Comparison of ENCODE assay signal across 13 cellular contexts in genomic region chr4:175833574-175834350, GRCh38. TPM values are rescaled to one million over a fixed set of nuclear protein-coding genes. Genes with fewer than 3 reads are reported as not detected.
DNase-seq lines count a peak whose midpoint lies in the region; ATAC-seq and TF ChIP-seq lines count a peak whose summit lies in the region.
"Had no signal": no experiment of that assay in that cellular context is flagged by ENCODE, and none has a peak within 500 bp of the region (broad histone marks: within the 10 kb centered on the region; RNA-seq: fewer than 3 reads in every experiment).

No MANE protein-coding gene starts in this region.

- intact Hi-C loops in activated CD4-positive, alpha-beta memory T cell treated with anti-CD3 and anti-CD28 coated beads for 36 hours (cut with micrococcal nuclease) = no loop called here
- intact Hi-C loops in vagina (cut with DNase I) = no loop called here

- 44 to 48% methylated on average over 11 of the region's 11 CpGs for WGBS in tibial nerve, 2 donors

- CTCF ChIA-PET in activated CD4-positive, alpha-beta memory T cell treated with anti-CD3 and anti-CD28 coated beads for 36 hours (lab: Charles Lee) = no interaction called here

- no peaks in the 10 kb centered on the region for H3K27me3 Mint-ChIP-seq in activated CD4-positive, alpha-beta memory T cell treated with anti-CD3 and anti-CD28 coated beads for 36 hours
- H3K27me3 Mint-ChIP-seq: activated CD4-positive, alpha-beta T cell treated with anti-CD3 and anti-CD28 coated beads for 36 hours had no signal

- H3K9me3 ChIP-seq in vagina = no peaks in the 10 kb centered on the region
- no peaks in the 10 kb centered on the region for H3K9me3 ChIP-seq in tibial nerve

- TF ChIP-seq CTCF in retinal pigment epithelial cell (conservative IDR thresholded peaks at IDR 0.05; ENCODE audit: low read depth, low read length) (no peak), vagina (IDR thresholded peaks at IDR 0.05) (no peak), tibial nerve (IDR thresholded peaks at IDR 0.05) (no peak)

- no peaks in the 10 kb centered on the region for H3K36me3 Mint-ChIP-seq in activated CD4-positive, alpha-beta memory T cell treated with anti-CD3 and anti-CD28 coated beads for 36 hours

- H3K4me1 ChIP-seq in vagina (no peaks in the 10 kb centered on the region), tibial nerve (no peaks in the 10 kb centered on the region)

- H3K4me3 ChIP-seq in retinal pigment epithelial cell (ENCODE audit: low read length) (peak overlapping the region; percentile 0), vagina (no peak overlapping the region), tibial nerve (no peak overlapping the region)

- POLR2A ChIA-PET in activated CD4-positive, alpha-beta memory T cell treated with anti-CD3 and anti-CD28 coated beads for 36 hours (lab: Charles Lee) = no interaction called here

- H3K27me3 ChIP-seq in vagina (no peaks in the 10 kb centered on the region), tibial nerve (no peaks in the 10 kb centered on the region)

- peak; percentile 50 for ATAC-seq in GM19395 (IDR thresholded peaks at IDR 0.05; ENCODE audit: unreplicated experiment)
- ATAC-seq: activated CD4-positive, alpha-beta T cell treated with anti-CD3 and anti-CD28 coated beads for 36 hours had no signal

- TF ChIP-seq POLR2A in vagina (IDR thresholded peaks at IDR 0.05) = no peak
- TF ChIP-seq POLR2A in tibial nerve (IDR thresholded peaks at IDR 0.05) = no peak

- no peak for TF ChIP-seq EP300 in tibial nerve (IDR thresholded peaks at IDR 0.05)

- H3K4me1 Mint-ChIP-seq in activated CD4-positive, alpha-beta memory T cell treated with anti-CD3 and anti-CD28 coated beads for 36 hours (ENCODE audit: low read depth) = no peaks in the 10 kb centered on the region
- H3K4me1 Mint-ChIP-seq: activated CD4-positive, alpha-beta T cell treated with anti-CD3 and anti-CD28 coated beads for 36 hours had no signal

- H3K9me3 Mint-ChIP-seq in activated CD4-positive, alpha-beta memory T cell treated with anti-CD3 and anti-CD28 coated beads for 36 hours = no peaks in the 10 kb centered on the region
- H3K9me3 Mint-ChIP-seq: endodermal cell had no signal

- no peak overlapping the region for H3K27ac Mint-ChIP-seq in activated CD4-positive, alpha-beta memory T cell treated with anti-CD3 and anti-CD28 coated beads for 36 hours
- H3K27ac Mint-ChIP-seq: activated CD4-positive, alpha-beta T cell treated with anti-CD3 and anti-CD28 coated beads for 36 hours; endodermal cell had no signal

- no peak overlapping the region for H3K4me3 Mint-ChIP-seq in activated CD4-positive, alpha-beta memory T cell treated with anti-CD3 and anti-CD28 coated beads for 36 hours
- H3K4me3 Mint-ChIP-seq: activated CD4-positive, alpha-beta T cell treated with anti-CD3 and anti-CD28 coated beads for 36 hours; endodermal cell had no signal

- peak; percentile 46 to 69 for DNase-seq in NCI-H446 (lab: John Stamatoyannopoulos, UW)
- peak; percentile 53 for DNase-seq in retinal pigment epithelial cell (ENCODE audit: low read depth)
- no peak for DNase-seq in activated CD4-positive, alpha-beta memory T cell treated with anti-CD3 and anti-CD28 coated beads for 36 hours
- no peak for DNase-seq in vagina (ENCODE audit: extremely low spot score in 2 of 2)
- no peak for DNase-seq in effector CD4-positive, alpha-beta T cell
- DNase-seq in tibial nerve (ENCODE audit: low spot score in 2 of 2) = no peak
- DNase-seq: activated CD4-positive, alpha-beta T cell treated with anti-CD3 and anti-CD28 coated beads for 36 hours; activated CD8-positive, alpha-beta memory T cell treated with anti-CD3 and anti-CD28 coated beads, Interleukin-2, amount 50 U/mL, for 4 hours; endodermal cell; NCI-H2107; T-helper 9 cell had no signal

- H3K36me3 ChIP-seq in vagina = no peaks in the 10 kb centered on the region
- no peaks in the 10 kb centered on the region for H3K36me3 ChIP-seq in tibial nerve

- peak overlapping the region; percentile 74 for H3K27ac ChIP-seq in cingulate gyrus (ENCODE audit: low read depth, low read length)
- H3K27ac ChIP-seq in vagina = no peak overlapping the region
- H3K27ac ChIP-seq in tibial nerve = no peak overlapping the region

RNA-seq across cellular contexts. Expression of gene GPM6A, which starts 21.7 kb away (rescaled TPM):
- total RNA-seq in activated CD4-positive, alpha-beta memory T cell treated with anti-CD3 and anti-CD28 coated beads for 36 hours = not detected
- total RNA-seq in vagina = 9.6 TPM
- 10 to 100 TPM in 3 of 4 donors, 1 to 10 TPM in 1; 8.4 to 33.7 (median 21.3) TPM for total RNA-seq in tibial nerve
- total RNA-seq: activated CD4-positive, alpha-beta T cell treated with anti-CD3 and anti-CD28 coated beads for 36 hours had no signal

Comparison
In these comparisons a context has a peak if more than half of its experiments do, and no peak if none do; other contexts are left out.
1. DNase-seq: peak in NCI-H446 (2 of 2) and retinal pigment epithelial cell (single experiment); none in activated CD4-positive, alpha-beta memory T cell treated with anti-CD3 and anti-CD28 coated beads for 36 hours (single experiment), vagina (0 of 2), effector CD4-positive, alpha-beta T cell (single experiment) and tibial nerve (0 of 2).
2. RNA of gene GPM6A, which starts 21.7 kb away (total RNA-seq): 8.4 to 33.7 TPM in tibial nerve and 9.6 TPM in vagina (single experiment); not detected in activated CD4-positive, alpha-beta memory T cell treated with anti-CD3 and anti-CD28 coated beads for 36 hours; every median in the first group is over 4 times any median in the second.